In the genomic region with DNA sequence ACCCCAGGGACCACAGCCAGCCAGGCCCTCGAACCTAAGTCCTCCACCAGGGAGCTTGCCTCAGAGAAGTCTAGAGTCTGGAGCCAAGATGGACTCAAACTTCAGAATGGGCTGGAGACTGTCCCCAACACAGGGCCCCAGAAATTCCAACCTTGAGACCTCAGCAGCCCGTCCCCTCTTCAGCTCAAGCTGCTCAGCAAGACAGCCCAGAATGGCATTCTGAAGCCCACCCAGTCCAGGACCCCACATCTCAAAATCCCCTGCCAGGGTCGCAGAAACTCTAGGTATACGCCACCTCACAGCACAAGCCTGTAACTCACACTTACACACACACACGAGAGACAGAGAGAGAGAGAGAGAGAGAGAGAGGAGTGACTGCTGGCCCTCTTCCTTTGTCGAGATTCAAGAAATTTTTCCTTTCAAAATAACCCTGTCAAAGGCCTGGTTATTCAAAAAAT, we compare ENCODE assay signal across 14 cellular contexts. TPM values are rescaled to one million over a fixed set of nuclear protein-coding genes. Genes with fewer than 3 reads are reported as not detected.
DNase-seq lines count a peak whose midpoint lies in the region; ATAC-seq and TF ChIP-seq lines count a peak whose summit lies in the region.
"Had no signal": no experiment of that assay in that cellular context is flagged by ENCODE, and none has a peak within 500 bp of the region (broad histone marks: within the 10 kb centered on the region; RNA-seq: fewer than 3 reads in every experiment).

No MANE protein-coding gene starts in this region.

- H3K27ac ChIP-seq in heart left ventricle (peak overlapping the region in 10 of 12 donors; percentile 23 to 96 (median 88)), esophagus muscularis mucosa (replicated peaks in 1 of 4) (peak overlapping the region; percentile 79 to 82 (median 80)), neural cell (ENCODE audit: low read length) (no peak overlapping the region), uterus (peak overlapping the region; percentile 68 to 79), body of pancreas (no peak overlapping the region)
- H3K27ac ChIP-seq: colonic mucosa, pancreas, skin epidermis had no signal

- no peak for TF ChIP-seq RAD21 in neural cell (conservative IDR thresholded peaks at IDR 0.05)

- in situ Hi-C loops in KBM-7 (cut with MboI; ENCODE audit: low pct_unique_long_range_greater_than_20kb, low sequenced_read_pairs): no loop called here

- H4K20me1 ChIP-seq in neural cell (ENCODE audit: insufficient read depth): no peaks in the 10 kb centered on the region

- H3K9ac ChIP-seq in neural cell (ENCODE audit: low read length): peak overlapping the region; percentile 31

- H3F3A ChIP-seq in neural cell (ENCODE audit: insufficient read depth, low read length, poor library complexity, severe bottlenecking): no peaks in the 10 kb centered on the region

- TF ChIP-seq CTCF in heart left ventricle (IDR thresholded peaks at IDR 0.05) (no peak), esophagus muscularis mucosa (IDR thresholded peaks at IDR 0.05) (no peak), neural cell (IDR thresholded peaks at IDR 0.05; ENCODE audit: poor library complexity, severe bottlenecking) (no peak), uterus (IDR thresholded peaks at IDR 0.05) (no peak), body of pancreas (IDR thresholded peaks at IDR 0.05) (no peak)

- H2AFZ ChIP-seq in neural cell (ENCODE audit: low read depth, low read length): no peak overlapping the region

- intact Hi-C loops in heart left ventricle (cut with DNase I) (loop anchor here in 2 of 10 donors (2.0 kb wide), 2 partner anchors 24 to 26 kb away; no protein-coding TSS in a partner anchor), cardiac septum (cut with DNase I) (loop anchor here (5.0 kb wide), 1 partner anchor 175 kb away; no protein-coding TSS in a partner anchor), esophagus muscularis mucosa (cut with DNase I) (loop anchor here (2.0 kb wide), 1 partner anchor 24 kb away; no protein-coding TSS in a partner anchor), uterus (cut with DNase I; ENCODE audit: low total_unique reads) (no loop called here), body of pancreas (cut with DNase I) (no loop called here)

- H3K9me2 ChIP-seq in neural cell (ENCODE audit: insufficient read depth, low read length): no peaks in the 10 kb centered on the region

- TF ChIP-seq EP300 in esophagus muscularis mucosa (IDR thresholded peaks at IDR 0.05): no peak
- TF ChIP-seq EP300 in neural cell (conservative IDR thresholded peaks at IDR 0.05; ENCODE audit: poor library complexity, severe bottlenecking): no peak

- H3K9me3 ChIP-seq in heart left ventricle (no peaks in the 10 kb centered on the region), esophagus muscularis mucosa (no peaks in the 10 kb centered on the region), neural cell (ENCODE audit: low read length) (no peaks in the 10 kb centered on the region), uterus (no peaks in the 10 kb centered on the region), body of pancreas (no peaks in the 10 kb centered on the region)
- H3K9me3 ChIP-seq: colonic mucosa, pancreas had no signal

- ATAC-seq in heart left ventricle (no peak), body of pancreas (no peak)

- no peak for TF ChIP-seq POLR2A in heart left ventricle (IDR thresholded peaks at IDR 0.05)
- TF ChIP-seq POLR2A in esophagus muscularis mucosa (IDR thresholded peaks at IDR 0.05; ENCODE audit: low read depth): no peak
- no peak for TF ChIP-seq POLR2A in uterus (IDR thresholded peaks at IDR 0.05)
- no peak for TF ChIP-seq POLR2A in body of pancreas (IDR thresholded peaks at IDR 0.05)

- H3K4me2 ChIP-seq in neural cell (ENCODE audit: low read length): no peak overlapping the region

- no peaks in the 10 kb centered on the region for H3K36me3 ChIP-seq in heart left ventricle
- peaks cover 0 to 5% (median 0%) of the 10 kb centered on the region in 4 donors for H3K36me3 ChIP-seq in esophagus muscularis mucosa
- H3K36me3 ChIP-seq in neural cell (ENCODE audit: insufficient read depth, low read length): no peaks in the 10 kb centered on the region
- H3K36me3 ChIP-seq in uterus: no peaks in the 10 kb centered on the region
- no peaks in the 10 kb centered on the region for H3K36me3 ChIP-seq in body of pancreas (replicated peaks in 1 of 2; ENCODE audit: insufficient read depth in 1 of 2, low read depth in 2 of 2)
- H3K36me3 ChIP-seq: colonic mucosa, pancreas had no signal

- 46 to 50% (median 47%) methylated on average over 5 to 6 of the region's 6 CpGs for WGBS in heart left ventricle, 4 donors
- WGBS in esophagus muscularis mucosa: 33% methylated on average over 5 of the region's 6 CpGs
- WGBS in body of pancreas, 2 donors: 34 to 41% methylated on average over 5 to 6 of the region's 6 CpGs

- no peak overlapping the region for H3K4me3 ChIP-seq in heart left ventricle
- H3K4me3 ChIP-seq in esophagus muscularis mucosa: no peak overlapping the region
- no peak overlapping the region for H3K4me3 ChIP-seq in neural cell (ENCODE audit: low read length)
- H3K4me3 ChIP-seq in uterus: no peak overlapping the region
- no peak overlapping the region for H3K4me3 ChIP-seq in body of pancreas
- H3K4me3 ChIP-seq: colonic mucosa, pancreas, skin epidermis had no signal

- H3K4me1 ChIP-seq in heart left ventricle (peaks cover 0 to 96% (median 38%) of the 10 kb centered on the region in 12 donors), esophagus muscularis mucosa (peaks cover 61 to 84% (median 78%) of the 10 kb centered on the region in 4 donors), uterus (peaks cover 0 to 8% of the 10 kb centered on the region in 2 donors), body of pancreas (peaks cover 4% of the 10 kb centered on the region)
- H3K4me1 ChIP-seq: colonic mucosa, pancreas had no signal

- DNase-seq in heart left ventricle (no peak), cardiac septum (ENCODE audit: low spot score) (no peak), esophagus muscularis mucosa (ENCODE audit: extremely low spot score) (no peak), uterus (no peak), body of pancreas (no peak), KBM-7 (no peak)
- no peak for DNase-seq in stimulated activated CD4-positive, alpha-beta T cell treated with anti-CD3 and anti-CD28 coated beads, Interleukin-1b, Interleukin-23, amount 100 ng/mL, for 48 hours
- DNase-seq: NCI-H2171, NCI-H748 treated with DMSO at 0.1 percent for 48 hours had no signal

- peaks cover 2% of the 10 kb centered on the region for H3K79me2 ChIP-seq in neural cell (replicated peaks; ENCODE audit: insufficient read depth, low read length)

- peaks cover 0 to 45% (median 3%) of the 10 kb centered on the region in 9 donors for H3K27me3 ChIP-seq in heart left ventricle
- peaks cover 0 to 14% (median 0%) of the 10 kb centered on the region in 4 donors for H3K27me3 ChIP-seq in esophagus muscularis mucosa
- no peaks in the 10 kb centered on the region for H3K27me3 ChIP-seq in neural cell (ENCODE audit: insufficient read depth, low read depth, low read length)
- no peaks in the 10 kb centered on the region for H3K27me3 ChIP-seq in uterus
- H3K27me3 ChIP-seq in body of pancreas: no peaks in the 10 kb centered on the region
- H3K27me3 ChIP-seq: colonic mucosa, pancreas had no signal

TF ChIP-seq in neural cell, 6 proteins besides CTCF, POLR2A, EP300 and RAD21:
- no peak for TF ChIP-seq TAF1 (IDR thresholded peaks at IDR 0.05; ENCODE audit: low read depth)
- TF ChIP-seq POLR2AphosphoS5 (IDR thresholded peaks at IDR 0.05): no peak
- no peak for TF ChIP-seq SMC3 (conservative IDR thresholded peaks at IDR 0.05; ENCODE audit: poor library complexity)
- TF ChIP-seq MXI1 (conservative IDR thresholded peaks at IDR 0.05; ENCODE audit: poor library complexity, severe bottlenecking): no peak
- TF ChIP-seq, protein P1, sequence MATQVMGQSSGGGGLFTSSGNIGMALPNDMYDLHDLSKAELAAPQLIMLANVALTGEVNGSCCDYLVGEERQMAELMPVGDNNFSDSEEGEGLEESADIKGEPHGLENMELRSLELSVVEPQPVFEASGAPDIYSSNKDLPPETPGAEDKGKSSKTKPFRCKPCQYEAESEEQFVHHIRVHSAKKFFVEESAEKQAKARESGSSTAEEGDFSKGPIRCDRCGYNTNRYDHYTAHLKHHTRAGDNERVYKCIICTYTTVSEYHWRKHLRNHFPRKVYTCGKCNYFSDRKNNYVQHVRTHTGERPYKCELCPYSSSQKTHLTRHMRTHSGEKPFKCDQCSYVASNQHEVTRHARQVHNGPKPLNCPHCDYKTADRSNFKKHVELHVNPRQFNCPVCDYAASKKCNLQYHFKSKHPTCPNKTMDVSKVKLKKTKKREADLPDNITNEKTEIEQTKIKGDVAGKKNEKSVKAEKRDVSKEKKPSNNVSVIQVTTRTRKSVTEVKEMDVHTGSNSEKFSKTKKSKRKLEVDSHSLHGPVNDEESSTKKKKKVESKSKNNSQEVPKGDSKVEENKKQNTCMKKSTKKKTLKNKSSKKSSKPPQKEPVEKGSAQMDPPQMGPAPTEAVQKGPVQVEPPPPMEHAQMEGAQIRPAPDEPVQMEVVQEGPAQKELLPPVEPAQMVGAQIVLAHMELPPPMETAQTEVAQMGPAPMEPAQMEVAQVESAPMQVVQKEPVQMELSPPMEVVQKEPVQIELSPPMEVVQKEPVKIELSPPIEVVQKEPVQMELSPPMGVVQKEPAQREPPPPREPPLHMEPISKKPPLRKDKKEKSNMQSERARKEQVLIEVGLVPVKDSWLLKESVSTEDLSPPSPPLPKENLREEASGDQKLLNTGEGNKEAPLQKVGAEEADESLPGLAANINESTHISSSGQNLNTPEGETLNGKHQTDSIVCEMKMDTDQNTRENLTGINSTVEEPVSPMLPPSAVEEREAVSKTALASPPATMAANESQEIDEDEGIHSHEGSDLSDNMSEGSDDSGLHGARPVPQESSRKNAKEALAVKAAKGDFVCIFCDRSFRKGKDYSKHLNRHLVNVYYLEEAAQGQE (IDR thresholded peaks at IDR 0.05; ENCODE audit: borderline replicate concordance): no peak
- no peak for TF ChIP-seq EZH2 (IDR thresholded peaks at IDR 0.05; ENCODE audit: borderline replicate concordance, insufficient read depth, low read length, poor library complexity, severe bottlenecking)

RNA-seq across cellular contexts. Expression of gene KCNH2, which starts 15.8 kb away (rescaled TPM):
- total RNA-seq in heart left ventricle: 100 to 1,000 TPM in 5 of 9 donors, 10 to 100 TPM in 4; 58.1 to 185 (median 104) TPM
- 100 to 1,000 TPM in 1 of 2 donors, 10 to 100 TPM in 1; 59.8 to 154 TPM for polyA plus RNA-seq in heart left ventricle
- 61.9 TPM for total RNA-seq in cardiac septum
- 10 to 100 TPM; 29.8 to 71.7 (median 42.5) TPM for total RNA-seq in esophagus muscularis mucosa
- 24.4 and 35.5 TPM in 2 replicates for polyA plus RNA-seq in neural cell
- 45.4 and 48.0 TPM in 2 replicates for polyA minus RNA-seq in neural cell
- 10 to 100 TPM in 3 of 4 donors, 1 to 10 TPM in 1; 9.1 to 51.0 (median 22.8) TPM for total RNA-seq in uterus
- 1 to 10 TPM; 3.6 to 5.3 TPM for total RNA-seq in body of pancreas
- total RNA-seq: HFFc6 had no signal

RNA-seq across cellular contexts. Expression of gene NOS3, which starts 28.5 kb away (rescaled TPM):
- total RNA-seq in heart left ventricle: 10 to 100 TPM in 7 of 9 donors, 1 to 10 TPM in 2; 9.4 to 49.4 (median 17.3) TPM
- 10 to 100 TPM in 1 of 2 donors, 1 to 10 TPM in 1; 8.9 to 20.5 TPM for polyA plus RNA-seq in heart left ventricle
- total RNA-seq in cardiac septum: 26.5 TPM
- total RNA-seq in esophagus muscularis mucosa: 10 to 100 TPM in 3 of 4 donors, 1 to 10 TPM in 1; 3.7 to 20.2 (median 16.2) TPM
- not detected in 2 replicates for polyA plus RNA-seq in neural cell
- not detected in 2 replicates for polyA minus RNA-seq in neural cell
- 10 to 100 TPM in 2 of 4 donors, 1 to 10 TPM in 2; 6.6 to 50.1 (median 15.8) TPM for total RNA-seq in uterus
- total RNA-seq in body of pancreas: 1 to 10 TPM; 4.9 to 7.6 TPM

Comparison
In these comparisons a context has a peak if more than half of its experiments do, and no peak if none do; other contexts are left out.
1. H3K27ac ChIP-seq: peak in heart left ventricle (10 of 12), esophagus muscularis mucosa (4 of 4) and uterus (2 of 2); none in neural cell (single experiment) and body of pancreas (0 of 4).
2. intact Hi-C loops: an anchor here in cardiac septum (5.0 kb wide) and esophagus muscularis mucosa (2.0 kb wide); none called in uterus and body of pancreas.